In genomic region chr4:30743897-30744296, GRCh38 we compare ENCODE assay signal across 28 cellular contexts. TPM values are rescaled to one million over a fixed set of nuclear protein-coding genes. Genes with fewer than 3 reads are reported as not detected.
"Had no signal": no experiment of that assay in that cellular context is flagged by ENCODE, and none has a peak within 500 bp of the region (broad histone marks: within the 10 kb centered on the region; RNA-seq: fewer than 3 reads in every experiment).

No MANE protein-coding gene starts in this region.

- DNase-seq: activated B cell treated with CpG ODN at 0.5 μM for 24 hours; activated CD4-positive, alpha-beta T cell treated with anti-CD3 and anti-CD28 coated beads for 1 hour; activated CD4-positive, alpha-beta T cell treated with anti-CD3 and anti-CD28 coated beads, Interleukin-2, amount 10 ng/mL, durations not matched to agents 24 days and 14 days; activated CD4-positive, alpha-beta T cell treated with anti-CD3 and anti-CD28 coated beads, Interleukin-2, amount 50 U/mL, for 48 hours; activated CD8-positive, alpha-beta memory T cell treated with anti-CD3 and anti-CD28 coated beads, Interleukin-2, amount 10 ng/mL, durations not matched to agents 7 days and 5 days; activated effector memory CD4-positive, alpha-beta T cell treated with Interleukin-2 at 50 U/mL for 16 hours; activated naive CD4-positive, alpha-beta T cell; activated T-cell treated with anti-CD3 and anti-CD28 coated beads, Interleukin-2, amount 50 U/mL, for 24 hours; Kasumi-1; KBM-7; NCI-H1048; NCI-H146; NCI-H1930; NCI-H2171; NCI-H2227 treated with DMSO at 0.1 percent for 48 hours; NCI-H446 treated with DMSO at 0.1 percent for 48 hours; NCI-H524 treated with DMSO at 0.1 percent for 48 hours; NCI-H774; SIG-M5; T-cell; T-helper 2 cell; T1000 had no signal

- FAIRE-seq: astrocyte, TTC549 had no signal

- H3K9me3 Mint-ChIP-seq: activated CD4-positive, alpha-beta T cell treated with anti-CD3 and anti-CD28 coated beads, Interleukin-2, amount 10 ng/mL, durations not matched to agents 24 days and 14 days; activated T-helper 1 cell treated with anti-CD3 and anti-CD28 coated beads, Interleukin-12 subunit alpha, Interleukin-12 subunit beta, Interleukin-2, Interleukin-4 antibody, amounts not matched to agents 30 ng/mL and 10 ng/mL and 1 ng/mL, durations not matched to agents 14 hours and 24 hours and 36 hours; brain had no signal

- H3K36me3 Mint-ChIP-seq: activated CD8-positive, alpha-beta memory T cell treated with anti-CD3 and anti-CD28 coated beads, Interleukin-2, amount 10 ng/mL, durations not matched to agents 7 days and 5 days; activated naive CD4-positive, alpha-beta T cell treated with anti-CD3 and anti-CD28 coated beads, Interleukin-2, amount 50 U/mL, for 24 hours; T-cell had no signal

- H3K27me3 Mint-ChIP-seq: activated B cell treated with CpG ODN at 0.5 μM for 24 hours; activated CD4-positive, alpha-beta T cell treated with anti-CD3 and anti-CD28 coated beads, Interleukin-2, amount 10 ng/mL, durations not matched to agents 24 days and 14 days; activated CD8-positive, alpha-beta memory T cell treated with anti-CD3 and anti-CD28 coated beads, Interleukin-2, amount 10 ng/mL, durations not matched to agents 7 days and 5 days; activated naive CD4-positive, alpha-beta T cell treated with anti-CD3 and anti-CD28 coated beads, Interleukin-2, amount 50 U/mL, for 24 hours; activated T-cell treated with anti-CD3 and anti-CD28 coated beads, Interleukin-2, amount 50 U/mL, for 24 hours; brain; T-cell had no signal

- H3K4me3 Mint-ChIP-seq: activated B cell treated with CpG ODN at 0.5 μM for 24 hours; activated CD4-positive, alpha-beta T cell treated with anti-CD3 and anti-CD28 coated beads, Interleukin-2, amount 10 ng/mL, durations not matched to agents 24 days and 14 days; activated CD8-positive, alpha-beta memory T cell treated with anti-CD3 and anti-CD28 coated beads, Interleukin-2, amount 10 ng/mL, durations not matched to agents 7 days and 5 days; activated naive CD4-positive, alpha-beta T cell treated with anti-CD3 and anti-CD28 coated beads, Interleukin-2, amount 50 U/mL, for 24 hours; activated T-cell treated with anti-CD3 and anti-CD28 coated beads, Interleukin-2, amount 50 U/mL, for 24 hours; activated T-helper 1 cell treated with anti-CD3 and anti-CD28 coated beads, Interleukin-12 subunit alpha, Interleukin-12 subunit beta, Interleukin-2, Interleukin-4 antibody, amounts not matched to agents 30 ng/mL and 10 ng/mL and 1 ng/mL, durations not matched to agents 14 hours and 24 hours and 36 hours; brain; T-cell had no signal

- H3K4me1 Mint-ChIP-seq: activated B cell treated with CpG ODN at 0.5 μM for 24 hours; activated CD4-positive, alpha-beta T cell treated with anti-CD3 and anti-CD28 coated beads, Interleukin-2, amount 10 ng/mL, durations not matched to agents 24 days and 14 days; activated CD8-positive, alpha-beta memory T cell treated with anti-CD3 and anti-CD28 coated beads, Interleukin-2, amount 10 ng/mL, durations not matched to agents 7 days and 5 days; activated naive CD4-positive, alpha-beta T cell treated with anti-CD3 and anti-CD28 coated beads, Interleukin-2, amount 50 U/mL, for 24 hours; T-cell had no signal

- H3K27ac Mint-ChIP-seq: activated B cell treated with CpG ODN at 0.5 μM for 24 hours; activated CD4-positive, alpha-beta T cell treated with anti-CD3 and anti-CD28 coated beads, Interleukin-2, amount 10 ng/mL, durations not matched to agents 24 days and 14 days; activated CD8-positive, alpha-beta memory T cell treated with anti-CD3 and anti-CD28 coated beads, Interleukin-2, amount 10 ng/mL, durations not matched to agents 7 days and 5 days; activated naive CD4-positive, alpha-beta T cell treated with anti-CD3 and anti-CD28 coated beads, Interleukin-2, amount 50 U/mL, for 24 hours; activated T-cell treated with anti-CD3 and anti-CD28 coated beads, Interleukin-2, amount 50 U/mL, for 24 hours; activated T-helper 1 cell treated with anti-CD3 and anti-CD28 coated beads, Interleukin-12 subunit alpha, Interleukin-12 subunit beta, Interleukin-2, Interleukin-4 antibody, amounts not matched to agents 30 ng/mL and 10 ng/mL and 1 ng/mL, durations not matched to agents 14 hours and 24 hours and 36 hours; brain; T-cell had no signal

RNA-seq across cellular contexts. Expression of gene PCDH7, which starts 23.7 kb away (rescaled TPM):
- total RNA-seq: activated B cell treated with CpG ODN at 0.5 μM for 24 hours; activated CD4-positive, alpha-beta T cell treated with anti-CD3 and anti-CD28 coated beads, Interleukin-2, amount 10 ng/mL, durations not matched to agents 24 days and 14 days; activated CD8-positive, alpha-beta memory T cell treated with anti-CD3 and anti-CD28 coated beads, Interleukin-2, amount 10 ng/mL, durations not matched to agents 7 days and 5 days; activated T-helper 1 cell treated with anti-CD3 and anti-CD28 coated beads, Interleukin-12 subunit alpha, Interleukin-12 subunit beta, Interleukin-2, Interleukin-4 antibody, amounts not matched to agents 30 ng/mL and 10 ng/mL and 1 ng/mL, durations not matched to agents 14 hours and 24 hours and 36 hours; OCI-LY7 had no signal
